18 cellular contexts compared by ENCODE assay signal in genomic region chr11:40178470-40178869, GRCh38.
DNase-seq lines count a peak whose midpoint lies in the region; ATAC-seq and TF ChIP-seq lines count a peak whose summit lies in the region.
"Had no signal": no experiment of that assay in that cellular context is flagged by ENCODE, and none has a peak within 500 bp of the region (broad histone marks: within the 10 kb centered on the region; RNA-seq: fewer than 3 reads in every experiment).

No MANE protein-coding gene starts in this region.

- no peak overlapping the region for H3K4me2 ChIP-seq in osteoblast (ENCODE audit: insufficient read depth, low read length)
- H3K4me2 ChIP-seq: A549 had no signal

- H3K79me2 ChIP-seq in osteoblast (ENCODE audit: insufficient read depth, low read length) = no peaks in the 10 kb centered on the region

- H3K27me3 ChIP-seq in BE2C (no peaks in the 10 kb centered on the region), osteoblast (ENCODE audit: insufficient read depth, low read length) (no peaks in the 10 kb centered on the region)

- H2AFZ ChIP-seq in osteoblast (ENCODE audit: low read length) = no peak overlapping the region

- no peak for ATAC-seq in SK-N-SH treated with all-trans-retinoic acid at 6 μM for 48 hours
- no peak for ATAC-seq in GM21447 (IDR thresholded peaks at IDR 0.05; ENCODE audit: unreplicated experiment)
- ATAC-seq: A549; CD8-positive, alpha-beta T cell had no signal

- TF ChIP-seq CTCF in BE2C (IDR thresholded peaks at IDR 0.05; ENCODE audit: low read depth, low read length) (no peak), osteoblast (IDR thresholded peaks at IDR 0.05; ENCODE audit: extremely low read depth, low read depth, low read length) (no peak)

- H3K27ac ChIP-seq in osteoblast (ENCODE audit: low read depth, low read length) = no peak overlapping the region
- H3K27ac ChIP-seq: A549, C4-2B had no signal

- H3K36me3 ChIP-seq in BE2C (no peaks in the 10 kb centered on the region), osteoblast (ENCODE audit: insufficient read depth, low read length) (no peaks in the 10 kb centered on the region)

- H4K20me1 ChIP-seq in osteoblast (ENCODE audit: insufficient read depth, low read length) = no peaks in the 10 kb centered on the region

- H3K4me3 ChIP-seq in BE2C (ENCODE audit: low read depth, low read length) = no peak overlapping the region
- H3K4me3 ChIP-seq in osteoblast (ENCODE audit: insufficient read depth, low read length) = no peak overlapping the region
- H3K4me3 ChIP-seq: A549 had no signal

- DNase-seq in BE2C = peak; percentile 9
- peak; percentile 57 for DNase-seq in SK-N-DZ (ENCODE audit: low spot score)
- DNase-seq in osteoblast (ENCODE audit: insufficient read length, low spot score, missing footprints) = peak; percentile 5
- no peak for DNase-seq in NCI-H2171 treated with DMSO at 0.1 percent for 48 hours (lab: John Stamatoyannopoulos, UW)
- no peak for DNase-seq in C1 segment of cervical spinal cord (lab: John Stamatoyannopoulos, UW)
- DNase-seq: 8988T; ACHN; AML-193; Caco-2; CD4-positive, CD25-positive, alpha-beta regulatory T cell; CD8-positive, alpha-beta T cell; DND-41; GOT3; HCEC 1CT had no signal

- H3K4me1 ChIP-seq in BE2C = no peaks in the 10 kb centered on the region; the same call in 1 of the 2 replicates
- no peaks in the 10 kb centered on the region for H3K4me1 ChIP-seq in osteoblast (ENCODE audit: insufficient read depth, low read length)
- H3K4me1 ChIP-seq: A549, Caco-2 had no signal

- no peaks in the 10 kb centered on the region for H3K9me3 ChIP-seq in BE2C
- no peaks in the 10 kb centered on the region for H3K9me3 ChIP-seq in osteoblast (ENCODE audit: low read depth, low read length)
- H3K9me3 ChIP-seq: A549, Caco-2 had no signal

TF ChIP-seq in SK-N-SH treated with all-trans-retinoic acid at 6 μM for 48 hours, 23 proteins besides CTCF, POLR2A, EP300 and RAD21:
- TF ChIP-seq TSHZ2 (CRISPR knock-in tag; IDR thresholded peaks at IDR 0.05) (peak; percentile 40; the same call in 1 of the 2 replicates), TCF4 (CRISPR knock-in tag; IDR thresholded peaks at IDR 0.05; ENCODE audit: borderline replicate concordance) (peak; percentile 86), ZNF8 (CRISPR knock-in tag; IDR thresholded peaks at IDR 0.05) (0 out of 2 replicates have a peak, but pooled peaks have one; percentile 35), ZC3H10 (CRISPR knock-in tag; IDR thresholded peaks at IDR 0.05) (no peak)
- TF ChIP-seq, protein P1, sequence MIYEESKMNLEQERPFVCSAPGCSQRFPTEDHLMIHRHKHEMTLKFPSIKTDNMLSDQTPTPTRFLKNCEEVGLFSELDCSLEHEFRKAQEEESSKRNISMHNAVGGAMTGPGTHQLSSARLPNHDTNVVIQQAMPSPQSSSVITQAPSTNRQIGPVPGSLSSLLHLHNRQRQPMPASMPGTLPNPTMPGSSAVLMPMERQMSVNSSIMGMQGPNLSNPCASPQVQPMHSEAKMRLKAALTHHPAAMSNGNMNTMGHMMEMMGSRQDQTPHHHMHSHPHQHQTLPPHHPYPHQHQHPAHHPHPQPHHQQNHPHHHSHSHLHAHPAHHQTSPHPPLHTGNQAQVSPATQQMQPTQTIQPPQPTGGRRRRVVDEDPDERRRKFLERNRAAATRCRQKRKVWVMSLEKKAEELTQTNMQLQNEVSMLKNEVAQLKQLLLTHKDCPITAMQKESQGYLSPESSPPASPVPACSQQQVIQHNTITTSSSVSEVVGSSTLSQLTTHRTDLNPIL (CRISPR knock-in tag; IDR thresholded peaks at IDR 0.05; ENCODE audit: low read depth) = no peak

Comparison
In these comparisons a context has a peak if more than half of its experiments do, and no peak if none do; other contexts are left out.
1. DNase-seq: peak in BE2C (single experiment), SK-N-DZ (single experiment) and osteoblast (single experiment); none in NCI-H2171 treated with DMSO at 0.1 percent for 48 hours (single experiment) and C1 segment of cervical spinal cord (0 of 14).